In genomic region chr12:49662998-49663843, GRCh38 we compare ENCODE assay signal across 8 cellular contexts. TPM values are rescaled to one million over a fixed set of nuclear protein-coding genes. Genes with fewer than 3 reads are reported as not detected.
DNase-seq lines count a peak whose midpoint lies in the region; ATAC-seq and TF ChIP-seq lines count a peak whose summit lies in the region.

No MANE protein-coding gene starts in this region.

- peak overlapping the region; percentile 60 for H3K4me3 Mint-ChIP-seq in memory B cell

- DNase-seq in DMS153 (lab: John Stamatoyannopoulos, UW) (peak; percentile 71), colonic mucosa (peak; percentile 57), memory B cell (ENCODE audit: low spot score in 2 of 2) (peak; percentile 45 to 53), superior temporal gyrus (ENCODE audit: extremely low spot score) (no peak)
- peak; percentile 44 to 60 for DNase-seq in stimulated activated CD8-positive, alpha-beta memory T cell treated with anti-CD3 and anti-CD28 coated beads, Interleukin-2, amount 100 ng/mL, for 1 hour (ENCODE audit: low read depth in 2 of 2)

- H3K27me3 ChIP-seq in colonic mucosa, result no peaks in the 10 kb centered on the region

- H3K27ac Mint-ChIP-seq in memory B cell, result peak overlapping the region; percentile 89

- H3K27ac ChIP-seq in KOPT-K1 (ENCODE audit: low read depth, low read length, poor library complexity, severe bottlenecking) (peak overlapping the region; percentile 98), colonic mucosa (peak overlapping the region; percentile 69)

- H3K9me3 Mint-ChIP-seq in memory B cell, result no peaks in the 10 kb centered on the region

- H3K4me1 ChIP-seq in colonic mucosa, result peaks cover 14% of the 10 kb centered on the region

- ATAC-seq in GM21528 (IDR thresholded peaks at IDR 0.05; ENCODE audit: low FRiP score, unreplicated experiment) (peak; percentile 73), memory B cell (ENCODE audit: low read depth) (peak; percentile 88)
- ATAC-seq in activated CD4-positive, CD25-positive, alpha-beta regulatory T cell treated with anti-CD3 and anti-CD28 coated beads, Interleukin-2, amount 50 U/mL, for 24 hours, result peak; percentile 75 to 83

- H3K4me3 ChIP-seq in colonic mucosa, result no peak overlapping the region

- intact Hi-C loops in colonic mucosa (cut with DNase I), result no loop called here

- peaks cover 38% of the 10 kb centered on the region for H3K36me3 ChIP-seq in KOPT-K1 (ENCODE audit: insufficient read depth, low read length)
- no peaks in the 10 kb centered on the region for H3K36me3 ChIP-seq in colonic mucosa

- H3K9me3 ChIP-seq in KOPT-K1 (ENCODE audit: insufficient read depth, low read length, poor library complexity, severe bottlenecking), result no peaks in the 10 kb centered on the region
- H3K9me3 ChIP-seq in colonic mucosa, result no peaks in the 10 kb centered on the region

- no peak for TF ChIP-seq CTCF in colonic mucosa (IDR thresholded peaks at IDR 0.05)

- peak overlapping the region in 1 of 2 donors; percentile 13 for H3K9ac ChIP-seq in colonic mucosa (ENCODE audit: low read depth in 2 of 2, low read length in 2 of 2)

- H3K27me3 Mint-ChIP-seq in memory B cell, result no peaks in the 10 kb centered on the region

- H3K36me3 Mint-ChIP-seq in memory B cell, result peaks cover 7% of the 10 kb centered on the region

- H3K4me1 Mint-ChIP-seq in memory B cell, result peaks cover 71% of the 10 kb centered on the region

RNA-seq across cellular contexts. Expression of gene PRPF40B, which starts 39.9 kb away (rescaled TPM):
- total RNA-seq in colonic mucosa, result 10 to 100 TPM in 1 of 2 donors, 1 to 10 TPM in 1; 8.5 to 14.1 TPM

RNA-seq across cellular contexts. Expression of gene FMNL3, which starts 44.0 kb away (rescaled TPM):
- 1 to 10 TPM; 3.0 to 5.0 TPM for total RNA-seq in colonic mucosa

RNA-seq across cellular contexts. Expression of gene FAM186B, which starts 57.8 kb away (rescaled TPM):
- total RNA-seq in colonic mucosa, result under 1 TPM; 0.11 to 0.27 TPM
